Comparison of ENCODE assay signal across 16 cellular contexts in genomic region chr4:185744127-185744865, GRCh38.
"Had no signal": no experiment of that assay in that cellular context is flagged by ENCODE, and none has a peak within 500 bp of the region (broad histone marks: within the 10 kb centered on the region; RNA-seq: fewer than 3 reads in every experiment).

No MANE protein-coding gene starts in this region.

- H3K4me3 ChIP-seq: coronary artery, gastrocnemius medialis, heart right ventricle, left lung, right atrium auricular region, skin epidermis had no signal

- H3K27me3 ChIP-seq: gastrocnemius medialis, heart right ventricle, left lung, right atrium auricular region had no signal

- H3K36me3 ChIP-seq: gastrocnemius medialis, left lung, right atrium auricular region had no signal

- H3K27ac ChIP-seq: gastrocnemius medialis, left lung, skin epidermis had no signal

- H3K9me3 ChIP-seq: gastrocnemius medialis, heart right ventricle, left lung, right atrium auricular region had no signal

- H3K4me1 ChIP-seq: gastrocnemius medialis had no signal

- DNase-seq: activated CD4-positive, alpha-beta T cell treated with anti-CD3 and anti-CD28 coated beads, Interleukin-2, amount 50 U/mL, for 1 hour; activated CD8-positive, alpha-beta memory T cell treated with anti-CD3 and anti-CD28 coated beads, Interleukin-2, amount 50 U/mL, for 48 hours; activated effector memory CD4-positive, alpha-beta T cell treated with Interleukin-2 at 50 U/mL for 16 hours; activated naive CD4-positive, alpha-beta T cell treated with anti-CD3 and anti-CD28 coated beads, Interleukin-2, amount 10 ng/mL, durations not matched to agents 7 days and 5 days; activated naive CD8-positive, alpha-beta T cell treated with anti-CD3 and anti-CD28 coated beads, Interleukin-2, amount 50 U/mL, for 24 hours; activated T-cell treated with anti-CD3 and anti-CD28 coated beads, Interleukin-2, amount 50 U/mL, for 48 hours; aorta; gastrocnemius medialis; heart right ventricle; left lung; stimulated activated naive CD8-positive, alpha-beta T cell treated with anti-CD3 and anti-CD28 coated beads, Interleukin-15, Interleukin-2, amounts not matched to agents 100 U/mL and 50 U/mL, for 24 hours; substantia nigra; T1000 had no signal

- ATAC-seq: activated naive CD8-positive, alpha-beta T cell treated with anti-CD3 and anti-CD28 coated beads, Interleukin-2, amount 50 U/mL, for 24 hours; gastrocnemius medialis; heart right ventricle; left lung; stimulated activated naive CD8-positive, alpha-beta T cell treated with anti-CD3 and anti-CD28 coated beads, Interleukin-15, Interleukin-2, amounts not matched to agents 100 U/mL and 50 U/mL, for 24 hours had no signal
